15 cellular contexts compared by ENCODE assay signal in the genomic region with DNA sequence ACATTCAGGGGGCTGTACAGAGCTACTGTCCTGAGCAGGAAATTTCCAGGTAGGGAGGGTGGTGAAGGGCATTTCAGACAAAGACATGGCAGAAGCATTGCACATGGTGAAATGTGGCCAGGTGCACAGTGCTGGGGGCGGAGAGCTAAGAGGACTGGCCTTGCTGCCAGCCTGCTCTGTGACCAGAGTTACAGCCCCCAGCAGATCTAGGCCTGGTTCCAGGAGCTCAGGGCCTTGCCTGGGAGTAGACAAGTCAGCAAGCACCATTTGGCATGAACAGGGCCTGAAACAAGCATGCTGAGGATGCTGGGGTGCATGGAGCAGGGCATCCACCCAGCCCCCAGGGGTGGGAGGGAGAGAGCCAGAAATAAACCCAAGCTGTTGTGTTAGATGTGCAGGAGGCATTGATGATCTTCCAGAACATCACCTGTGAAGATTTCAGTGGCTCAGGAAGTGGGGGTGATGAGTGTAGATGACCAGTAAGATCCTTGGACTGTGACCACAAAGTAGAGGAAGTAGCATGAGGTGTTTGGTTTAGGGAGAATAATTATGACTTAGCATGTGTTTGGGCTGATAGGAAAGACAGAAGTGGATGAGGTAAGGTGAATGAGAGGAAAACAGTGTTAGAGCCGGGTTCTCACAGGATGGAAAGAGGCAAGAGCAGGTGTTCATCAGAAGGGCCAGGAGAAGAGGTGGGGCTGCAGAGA.
A peak's percentile ranks its signal among the peaks of the same experiment; 100 is the strongest.
DNase-seq lines count a peak whose midpoint lies in the region; ATAC-seq, FAIRE-seq and TF ChIP-seq lines count a peak whose summit lies in the region.
"Had no signal": no experiment of that assay in that cellular context is flagged by ENCODE, and none has a peak within 500 bp of the region (broad histone marks: within the 10 kb centered on the region; RNA-seq: fewer than 3 reads in every experiment).

No MANE protein-coding gene starts in this region.

- no peak for TF ChIP-seq POLR2A in H54 (IDR thresholded peaks at IDR 0.05; ENCODE audit: low read depth, low read length)

- no peak for DNase-seq in activated T-cell treated with anti-CD3 and anti-CD28 coated beads, Interleukin-2, amount 50 U/mL, for 24 hours
- DNase-seq in activated T-cell treated with anti-CD3 and anti-CD28 coated beads, Interleukin-2, amount 50 U/mL, for 48 hours: no peak
- DNase-seq in Jurkat, Clone E6-1 (ENCODE audit: low read depth, low spot score): peak; percentile 59
- DNase-seq in activated CD8-positive, alpha-beta T cell treated with anti-CD3 and anti-CD28 coated beads, Interleukin-2, amount 10 ng/mL, durations not matched to agents 7 days and 5 days: no peak
- DNase-seq in nephron progenitor cell (no peak), H54 (ENCODE audit: insufficient read length, low spot score) (no peak)
- DNase-seq: heart left ventricle; NCI-H1048; right cardiac atrium; stimulated activated CD4-positive, alpha-beta T cell treated with anti-CD3 and anti-CD28 coated beads, Interleukin-4, amount 100 ng/mL, for 1 hour; stomach had no signal

- peaks cover 87% of the 10 kb centered on the region for H3K36me3 Mint-ChIP-seq in activated T-cell treated with anti-CD3 and anti-CD28 coated beads, Interleukin-2, amount 50 U/mL, for 24 hours (ENCODE audit: low read depth)
- H3K36me3 Mint-ChIP-seq in activated CD8-positive, alpha-beta T cell treated with anti-CD3 and anti-CD28 coated beads, Interleukin-2, amount 10 ng/mL, durations not matched to agents 7 days and 5 days (ENCODE audit: low read depth): peaks cover 85% of the 10 kb centered on the region
- peaks cover 56% of the 10 kb centered on the region for H3K36me3 Mint-ChIP-seq in nephron progenitor cell (ENCODE audit: low read depth)

- H3K4me1 Mint-ChIP-seq in activated T-cell treated with anti-CD3 and anti-CD28 coated beads, Interleukin-2, amount 50 U/mL, for 24 hours (ENCODE audit: low read depth): peaks cover 54% of the 10 kb centered on the region
- H3K4me1 Mint-ChIP-seq in activated CD8-positive, alpha-beta T cell treated with anti-CD3 and anti-CD28 coated beads, Interleukin-2, amount 10 ng/mL, durations not matched to agents 7 days and 5 days (ENCODE audit: low read depth): peaks cover 70% of the 10 kb centered on the region
- H3K4me1 Mint-ChIP-seq in nephron progenitor cell: no peaks in the 10 kb centered on the region

- FAIRE-seq in H54 (lab: Jason Lieb, UNC): no peak
- FAIRE-seq: H1, TTC549 had no signal

- CTCF ChIA-PET in activated CD8-positive, alpha-beta T cell treated with anti-CD3 and anti-CD28 coated beads, Interleukin-2, amount 10 ng/mL, durations not matched to agents 7 days and 5 days (lab: Charles Lee): no interaction called here

- H3K27me3 Mint-ChIP-seq in activated T-cell treated with anti-CD3 and anti-CD28 coated beads, Interleukin-2, amount 50 U/mL, for 24 hours: no peaks in the 10 kb centered on the region
- H3K27me3 Mint-ChIP-seq in activated CD8-positive, alpha-beta T cell treated with anti-CD3 and anti-CD28 coated beads, Interleukin-2, amount 10 ng/mL, durations not matched to agents 7 days and 5 days (ENCODE audit: low read depth): no peaks in the 10 kb centered on the region
- H3K27me3 Mint-ChIP-seq in nephron progenitor cell (ENCODE audit: low read depth, poor library complexity): no peaks in the 10 kb centered on the region

- peak; percentile 13 for ATAC-seq in activated CD8-positive, alpha-beta T cell treated with anti-CD3 and anti-CD28 coated beads, Interleukin-2, amount 10 ng/mL, durations not matched to agents 7 days and 5 days
- no peak for ATAC-seq in activated CD4-positive, CD25-positive, alpha-beta regulatory T cell treated with anti-CD3 and anti-CD28 coated beads, Interleukin-2, amount 50 U/mL, for 24 hours
- no peak for ATAC-seq in GM21528 (IDR thresholded peaks at IDR 0.05; ENCODE audit: low FRiP score, unreplicated experiment)
- ATAC-seq: heart left ventricle, right cardiac atrium had no signal

- no peak for TF ChIP-seq CTCF in nephron progenitor cell (IDR thresholded peaks at IDR 0.05)

- H3K4me3 ChIP-seq in Jurkat, Clone E6-1 (ENCODE audit: low read length): no peak overlapping the region
- H3K4me3 ChIP-seq: heart left ventricle, stomach had no signal

- H3K27ac Mint-ChIP-seq in activated T-cell treated with anti-CD3 and anti-CD28 coated beads, Interleukin-2, amount 50 U/mL, for 24 hours: peak overlapping the region; percentile 70
- peak overlapping the region; percentile 40 for H3K27ac Mint-ChIP-seq in activated CD8-positive, alpha-beta T cell treated with anti-CD3 and anti-CD28 coated beads, Interleukin-2, amount 10 ng/mL, durations not matched to agents 7 days and 5 days
- H3K27ac Mint-ChIP-seq in nephron progenitor cell: peak overlapping the region; percentile 78

- POLR2A ChIA-PET in activated CD8-positive, alpha-beta T cell treated with anti-CD3 and anti-CD28 coated beads, Interleukin-2, amount 10 ng/mL, durations not matched to agents 7 days and 5 days (lab: Charles Lee): no interaction called here

- H3K9me3 Mint-ChIP-seq in activated T-cell treated with anti-CD3 and anti-CD28 coated beads, Interleukin-2, amount 50 U/mL, for 24 hours: no peaks in the 10 kb centered on the region
- no peaks in the 10 kb centered on the region for H3K9me3 Mint-ChIP-seq in activated CD8-positive, alpha-beta T cell treated with anti-CD3 and anti-CD28 coated beads, Interleukin-2, amount 10 ng/mL, durations not matched to agents 7 days and 5 days (ENCODE audit: insufficient read depth)
- H3K9me3 Mint-ChIP-seq in nephron progenitor cell: no peaks in the 10 kb centered on the region

- no peak overlapping the region for H3K4me3 Mint-ChIP-seq in activated T-cell treated with anti-CD3 and anti-CD28 coated beads, Interleukin-2, amount 50 U/mL, for 24 hours
- H3K4me3 Mint-ChIP-seq in activated CD8-positive, alpha-beta T cell treated with anti-CD3 and anti-CD28 coated beads, Interleukin-2, amount 10 ng/mL, durations not matched to agents 7 days and 5 days: no peak overlapping the region
- H3K4me3 Mint-ChIP-seq in nephron progenitor cell: no peak overlapping the region
